1 cellular context compared by ENCODE assay signal in the genomic region with DNA sequence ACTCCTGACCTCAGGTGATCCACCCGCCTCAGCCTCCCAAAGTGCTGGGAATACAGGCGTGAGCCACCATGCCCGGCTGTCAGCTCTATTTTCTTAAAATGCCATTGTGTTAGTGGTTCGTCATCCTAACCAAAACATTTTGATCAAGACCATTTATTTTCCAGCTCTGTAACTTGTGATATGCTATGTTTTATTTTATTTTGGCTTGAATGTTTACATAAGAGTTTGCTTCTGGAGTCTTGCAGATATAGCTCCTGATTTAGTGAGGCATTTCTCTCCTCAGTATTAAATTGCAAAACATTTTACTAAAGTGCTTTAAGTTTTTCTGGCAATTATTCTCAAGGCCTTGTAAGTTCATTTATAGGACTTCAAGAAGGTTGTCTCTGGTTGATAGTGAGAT.
TF ChIP-seq lines count a peak whose summit lies in the region.

No MANE protein-coding gene starts in this region.

TF ChIP-seq in HepG2, 621 proteins besides CTCF, POLR2A, EP300 and RAD21:
- peak; percentile 8; the same call in 1 of the 2 replicates for TF ChIP-seq ZNF460 (CRISPR knock-in tag; IDR thresholded peaks at IDR 0.05; ENCODE audit: borderline replicate concordance)
- TF ChIP-seq, protein P1, sequence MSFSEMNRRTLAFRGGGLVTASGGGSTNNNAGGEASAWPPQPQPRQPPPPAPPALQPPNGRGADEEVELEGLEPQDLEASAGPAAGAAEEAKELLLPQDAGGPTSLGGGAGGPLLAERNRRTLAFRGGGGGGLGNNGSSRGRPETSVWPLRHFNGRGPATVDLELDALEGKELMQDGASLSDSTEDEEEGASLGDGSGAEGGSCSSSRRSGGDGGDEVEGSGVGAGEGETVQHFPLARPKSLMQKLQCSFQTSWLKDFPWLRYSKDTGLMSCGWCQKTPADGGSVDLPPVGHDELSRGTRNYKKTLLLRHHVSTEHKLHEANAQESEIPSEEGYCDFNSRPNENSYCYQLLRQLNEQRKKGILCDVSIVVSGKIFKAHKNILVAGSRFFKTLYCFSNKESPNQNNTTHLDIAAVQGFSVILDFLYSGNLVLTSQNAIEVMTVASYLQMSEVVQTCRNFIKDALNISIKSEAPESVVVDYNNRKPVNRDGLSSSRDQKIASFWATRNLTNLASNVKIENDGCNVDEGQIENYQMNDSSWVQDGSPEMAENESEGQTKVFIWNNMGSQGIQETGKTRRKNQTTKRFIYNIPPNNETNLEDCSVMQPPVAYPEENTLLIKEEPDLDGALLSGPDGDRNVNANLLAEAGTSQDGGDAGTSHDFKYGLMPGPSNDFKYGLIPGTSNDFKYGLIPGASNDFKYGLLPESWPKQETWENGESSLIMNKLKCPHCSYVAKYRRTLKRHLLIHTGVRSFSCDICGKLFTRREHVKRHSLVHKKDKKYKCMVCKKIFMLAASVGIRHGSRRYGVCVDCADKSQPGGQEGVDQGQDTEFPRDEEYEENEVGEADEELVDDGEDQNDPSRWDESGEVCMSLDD (CRISPR knock-in tag; IDR thresholded peaks at IDR 0.05; ENCODE audit: borderline replicate concordance) = no peak
